Comparison of ENCODE assay signal across 11 cellular contexts in the genomic region with DNA sequence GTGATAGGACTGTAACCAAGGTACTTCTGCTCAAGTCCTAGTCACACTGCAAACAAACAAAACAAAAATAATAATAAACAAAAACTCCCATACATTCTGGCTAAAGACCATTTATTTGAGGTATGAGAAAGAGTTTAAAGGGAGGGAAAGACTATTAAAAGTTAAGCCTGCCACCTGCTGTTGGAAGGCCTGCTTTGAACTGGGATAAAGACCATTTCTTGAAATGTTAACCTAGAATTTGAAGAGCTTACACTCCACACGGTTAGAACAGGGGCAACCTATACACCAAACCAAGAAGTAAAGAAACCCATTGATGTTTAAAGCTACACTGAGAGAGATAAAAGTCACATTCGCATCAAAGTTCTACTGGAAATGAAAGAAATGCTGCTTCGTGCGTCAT.
DNase-seq lines count a peak whose midpoint lies in the region; ATAC-seq, FAIRE-seq and TF ChIP-seq lines count a peak whose summit lies in the region.
"Had no signal": no experiment of that assay in that cellular context is flagged by ENCODE, and none has a peak within 500 bp of the region (broad histone marks: within the 10 kb centered on the region; RNA-seq: fewer than 3 reads in every experiment).

No MANE protein-coding gene starts in this region.

- 68 to 71% methylated on average over 4 of the region's 4 CpGs for WGBS in aorta, 2 donors

- no peak for FAIRE-seq in HTR-8/SVneo (lab: Jason Lieb, UNC)

- CTCF ChIA-PET in CD8-positive, alpha-beta T cell (lab: Charles Lee), result interaction anchor here (2.2 kb wide), 1 partner anchor 52 kb away, joined by 5 read pairs; no protein-coding TSS in a partner anchor

- H3K27me3 Mint-ChIP-seq in CD8-positive, alpha-beta T cell (ENCODE audit: low read depth), result no peaks in the 10 kb centered on the region
- H3K27me3 Mint-ChIP-seq in activated naive CD8-positive, alpha-beta T cell treated with anti-CD3 and anti-CD28 coated beads, Interleukin-2, amount 10 ng/mL, durations not matched to agents 7 days and 5 days, result no peaks in the 10 kb centered on the region

- peaks cover 12% of the 10 kb centered on the region for H3K4me1 Mint-ChIP-seq in CD8-positive, alpha-beta T cell (ENCODE audit: low read depth)
- H3K4me1 Mint-ChIP-seq in activated naive CD8-positive, alpha-beta T cell treated with anti-CD3 and anti-CD28 coated beads, Interleukin-2, amount 10 ng/mL, durations not matched to agents 7 days and 5 days, result peaks cover 19% of the 10 kb centered on the region

- H3K27me3 ChIP-seq in CD8-positive, alpha-beta T cell (ENCODE audit: insufficient read depth, low read length), result no peaks in the 10 kb centered on the region
- H3K27me3 ChIP-seq in left lung, result no peaks in the 10 kb centered on the region
- H3K27me3 ChIP-seq in aorta (ENCODE audit: control insufficient read depth in 1 of 2, insufficient read depth in 2 of 2, low read length in 1 of 2), result no peaks in the 10 kb centered on the region

- peaks cover 18% of the 10 kb centered on the region for H3K36me3 Mint-ChIP-seq in CD8-positive, alpha-beta T cell
- peaks cover 18% of the 10 kb centered on the region for H3K36me3 Mint-ChIP-seq in activated naive CD8-positive, alpha-beta T cell treated with anti-CD3 and anti-CD28 coated beads, Interleukin-2, amount 10 ng/mL, durations not matched to agents 7 days and 5 days

- ATAC-seq in CD8-positive, alpha-beta T cell, result peak; percentile 46
- ATAC-seq in activated naive CD8-positive, alpha-beta T cell treated with anti-CD3 and anti-CD28 coated beads, Interleukin-2, amount 10 ng/mL, durations not matched to agents 7 days and 5 days (ENCODE audit: low read depth), result no peak
- ATAC-seq in left lung (peak; percentile 40), aorta (ENCODE audit: low FRiP score) (no peak), GM18511 (IDR thresholded peaks at IDR 0.05; ENCODE audit: unreplicated experiment) (no peak), HG02885 (IDR thresholded peaks at IDR 0.05; ENCODE audit: poor library complexity, unreplicated experiment) (no peak)

- no peak overlapping the region for H3K4me3 ChIP-seq in CD8-positive, alpha-beta T cell (ENCODE audit: low read depth, low read length)
- H3K4me3 ChIP-seq in left lung (no peak overlapping the region), aorta (ENCODE audit: low read length in 2 of 2) (no peak overlapping the region)

- no peak for DNase-seq in CD8-positive, alpha-beta T cell
- DNase-seq in HCEC 1CT (peak; percentile 45), left lung (no peak), aorta (no peak), HTR-8/SVneo (ENCODE audit: insufficient read length, low spot score) (no peak)
- no peak for DNase-seq in activated naive CD8-positive, alpha-beta T cell treated with anti-CD3 and anti-CD28 coated beads, Interleukin-2, amount 10 ng/mL, durations not matched to agents 7 days and 5 days
- DNase-seq: activated CD4-positive, CD25-positive, alpha-beta regulatory T cell treated with anti-CD3 and anti-CD28 coated beads, Interleukin-2, amount 50 U/mL, for 72 hours; naive B cell; NCI-H2081 had no signal

- POLR2A ChIA-PET in CD8-positive, alpha-beta T cell (lab: Charles Lee), result no interaction called here
- POLR2A ChIA-PET in activated naive CD8-positive, alpha-beta T cell treated with anti-CD3 and anti-CD28 coated beads, Interleukin-2, amount 10 ng/mL, durations not matched to agents 7 days and 5 days (lab: Charles Lee), result no interaction called here

- intact Hi-C loops in CD8-positive, alpha-beta T cell (cut with DNase I, micrococcal nuclease), result loop anchor here in 1 of 2 experiments (5.0 kb wide), 1 partner anchor 33 kb away; no protein-coding TSS in a partner anchor
- intact Hi-C loops in left lung (cut with DNase I), result no loop called here
- intact Hi-C loops in aorta (cut with DNase I), result loop anchor here in 1 of 2 donors (10.0 kb wide), 1 partner anchor 155 kb away; no protein-coding TSS in a partner anchor

- peaks cover 22% of the 10 kb centered on the region for H3K4me1 ChIP-seq in CD8-positive, alpha-beta T cell (ENCODE audit: insufficient read depth, low read length)
- H3K4me1 ChIP-seq in left lung (peaks cover 5 to 48% of the 10 kb centered on the region in 2 donors), aorta (ENCODE audit: control insufficient read depth in 1 of 2, insufficient read depth in 2 of 2, low read length in 2 of 2) (no peaks in the 10 kb centered on the region)

- H3K9me3 Mint-ChIP-seq in CD8-positive, alpha-beta T cell, result no peaks in the 10 kb centered on the region
- H3K9me3 Mint-ChIP-seq in activated naive CD8-positive, alpha-beta T cell treated with anti-CD3 and anti-CD28 coated beads, Interleukin-2, amount 10 ng/mL, durations not matched to agents 7 days and 5 days, result no peaks in the 10 kb centered on the region
- H3K9me3 Mint-ChIP-seq: naive B cell had no signal

- no peaks in the 10 kb centered on the region for H3K9me3 ChIP-seq in CD8-positive, alpha-beta T cell (ENCODE audit: low read length)
- no peaks in the 10 kb centered on the region for H3K9me3 ChIP-seq in left lung
- no peaks in the 10 kb centered on the region for H3K9me3 ChIP-seq in aorta (ENCODE audit: control insufficient read depth, low read length)

- H3K4me3 Mint-ChIP-seq in CD8-positive, alpha-beta T cell, result no peak overlapping the region
- H3K4me3 Mint-ChIP-seq in activated naive CD8-positive, alpha-beta T cell treated with anti-CD3 and anti-CD28 coated beads, Interleukin-2, amount 10 ng/mL, durations not matched to agents 7 days and 5 days, result no peak overlapping the region
- H3K4me3 Mint-ChIP-seq: naive B cell had no signal

- no peak for TF ChIP-seq CTCF in CD8-positive, alpha-beta T cell (IDR thresholded peaks at IDR 0.05)
- TF ChIP-seq CTCF in left lung (IDR thresholded peaks at IDR 0.05), result no peak

- no peak overlapping the region for H3K27ac ChIP-seq in CD8-positive, alpha-beta T cell (ENCODE audit: low read depth, low read length)
- H3K27ac ChIP-seq in left lung (no peak overlapping the region), aorta (ENCODE audit: low read depth in 1 of 2, low read length in 2 of 2) (no peak overlapping the region)

- no peak overlapping the region for H3K27ac Mint-ChIP-seq in CD8-positive, alpha-beta T cell
- peak overlapping the region; percentile 21 for H3K27ac Mint-ChIP-seq in activated naive CD8-positive, alpha-beta T cell treated with anti-CD3 and anti-CD28 coated beads, Interleukin-2, amount 10 ng/mL, durations not matched to agents 7 days and 5 days
- H3K27ac Mint-ChIP-seq: naive B cell had no signal

- no peaks in the 10 kb centered on the region for H3K36me3 ChIP-seq in CD8-positive, alpha-beta T cell (ENCODE audit: insufficient read depth, low read length)
- H3K36me3 ChIP-seq in left lung (peaks cover 0 to 14% of the 10 kb centered on the region in 2 donors), aorta (ENCODE audit: control insufficient read depth in 1 of 2, insufficient read depth in 2 of 2, low read length in 1 of 2) (no peaks in the 10 kb centered on the region)

Comparison
In these comparisons a context has a peak if more than half of its experiments do, and no peak if none do; other contexts are left out.
1. ATAC-seq: peak in CD8-positive, alpha-beta T cell (single experiment) and left lung (single experiment); none in activated naive CD8-positive, alpha-beta T cell treated with anti-CD3 and anti-CD28 coated beads, Interleukin-2, amount 10 ng/mL, durations not matched to agents 7 days and 5 days (single experiment), aorta (single experiment), GM18511 (single experiment) and HG02885 (single experiment).